In genomic region chr15:82263350-82263749, GRCh38 we compare ENCODE assay signal across 8 cellular contexts. TPM values are rescaled to one million over a fixed set of nuclear protein-coding genes. Genes with fewer than 3 reads are reported as not detected.
DNase-seq lines count a peak whose midpoint lies in the region; ATAC-seq and TF ChIP-seq lines count a peak whose summit lies in the region.

No MANE protein-coding gene starts in this region.

- 21% methylated on average over 3 of the region's 3 CpGs for WGBS in esophagus muscularis mucosa
- WGBS in aorta, 2 donors, result 13 to 17% methylated on average over 3 of the region's 3 CpGs

- peak overlapping the region; percentile 91 for H3K27ac Mint-ChIP-seq in activated CD4-positive, alpha-beta T cell treated with anti-CD3 and anti-CD28 coated beads for 36 hours

- H3K9me3 ChIP-seq in PC-9 (ENCODE audit: insufficient read depth, low read depth), result no peaks in the 10 kb centered on the region
- H3K9me3 ChIP-seq in esophagus muscularis mucosa, result no peaks in the 10 kb centered on the region
- no peaks in the 10 kb centered on the region for H3K9me3 ChIP-seq in aorta (ENCODE audit: control insufficient read depth, low read length)

- H3K4me3 Mint-ChIP-seq in activated CD4-positive, alpha-beta T cell treated with anti-CD3 and anti-CD28 coated beads for 36 hours, result peak overlapping the region; percentile 89

- no peak for ATAC-seq in activated CD4-positive, alpha-beta T cell treated with anti-CD3 and anti-CD28 coated beads for 36 hours
- ATAC-seq in sciatic nerve (peak; percentile 9), GM18867 (IDR thresholded peaks at IDR 0.05; ENCODE audit: unreplicated experiment) (no peak), aorta (ENCODE audit: low FRiP score) (no peak), GM18505 (IDR thresholded peaks at IDR 0.05; ENCODE audit: unreplicated experiment) (no peak)

- no TSS peak for BruUV-seq in PC-9 (replicated peaks; lab: Mats Ljungman, UMichigan)

- no peaks in the 10 kb centered on the region for H3K9me2 ChIP-seq in PC-9 (ENCODE audit: insufficient read depth)

- peak overlapping the region; percentile 87 for H3K4me2 ChIP-seq in PC-9

- H3K27ac ChIP-seq in PC-9 (no peak overlapping the region), esophagus muscularis mucosa (replicated peaks in 1 of 4) (peak overlapping the region; percentile 77 to 89 (median 82)), aorta (ENCODE audit: low read depth in 1 of 2, low read length in 2 of 2) (no peak overlapping the region)

- no peak for DNase-seq in activated CD4-positive, alpha-beta T cell treated with anti-CD3 and anti-CD28 coated beads for 36 hours
- no peak for DNase-seq in activated CD4-positive, alpha-beta T cell treated with anti-CD3 and anti-CD28 coated beads for 4 hours
- DNase-seq in PC-9 (peak in 1 of 2 experiments; percentile 83), esophagus muscularis mucosa (ENCODE audit: extremely low spot score) (no peak), sciatic nerve (ENCODE audit: low spot score) (no peak), aorta (no peak)

- CTCF ChIA-PET in activated CD4-positive, alpha-beta T cell treated with anti-CD3 and anti-CD28 coated beads for 36 hours (lab: Charles Lee), result no interaction called here
- CTCF ChIA-PET in PC-9 (lab: Charles Lee), result no interaction called here

- H3K79me2 ChIP-seq in PC-9 (ENCODE audit: low read depth), result peaks cover 25% of the 10 kb centered on the region

- peak overlapping the region; percentile 79 for H2AFZ ChIP-seq in PC-9

- H3K4me3 ChIP-seq in PC-9 (peak overlapping the region; percentile 58), esophagus muscularis mucosa (peak overlapping the region; percentile 81 to 87 (median 84)), aorta (ENCODE audit: low read length in 2 of 2) (peak overlapping the region in 1 of 2 donors; percentile 53)

- peaks cover 38% of the 10 kb centered on the region for H3K4me1 Mint-ChIP-seq in activated CD4-positive, alpha-beta T cell treated with anti-CD3 and anti-CD28 coated beads for 36 hours

- peaks cover 12% of the 10 kb centered on the region; the same call in 1 of the 2 replicates for H3F3A ChIP-seq in PC-9 (ENCODE audit: insufficient read depth, low read depth)

- intact Hi-C loops in activated CD4-positive, alpha-beta T cell treated with anti-CD3 and anti-CD28 coated beads for 36 hours (cut with DNase I, micrococcal nuclease), result loop anchor here (5.0 kb wide), 3 partner anchors 216 to 971 kb away; partner anchors contain the start of genes BTBD1 (in 1 of the 2) and MEX3B (in 1 of the 2)
- intact Hi-C loops in PC-9 (cut with micrococcal nuclease; ENCODE audit: unreplicated experiment) (no loop called here), esophagus muscularis mucosa (cut with DNase I) (no loop called here), sciatic nerve (cut with DNase I) (no loop called here), aorta (cut with DNase I) (no loop called here)

- H3K27me3 Mint-ChIP-seq in activated CD4-positive, alpha-beta T cell treated with anti-CD3 and anti-CD28 coated beads for 36 hours, result no peaks in the 10 kb centered on the region

- POLR2A ChIA-PET in activated CD4-positive, alpha-beta T cell treated with anti-CD3 and anti-CD28 coated beads for 36 hours (lab: Charles Lee), result no interaction called here
- POLR2A ChIA-PET in PC-9 (lab: Charles Lee; ENCODE audit: unreplicated experiment), result no interaction called here

- no peaks in the 10 kb centered on the region for H3K27me3 ChIP-seq in PC-9 (ENCODE audit: insufficient read depth, low read depth)
- no peaks in the 10 kb centered on the region for H3K27me3 ChIP-seq in esophagus muscularis mucosa
- H3K27me3 ChIP-seq in aorta (ENCODE audit: control insufficient read depth in 1 of 2, insufficient read depth in 2 of 2, low read length in 1 of 2), result no peaks in the 10 kb centered on the region

- H3K36me3 ChIP-seq in PC-9 (ENCODE audit: low read depth), result peaks cover 8% of the 10 kb centered on the region; the same call in 1 of the 2 replicates
- peaks cover 3 to 8% (median 6%) of the 10 kb centered on the region in 4 donors for H3K36me3 ChIP-seq in esophagus muscularis mucosa
- H3K36me3 ChIP-seq in aorta (ENCODE audit: control insufficient read depth in 1 of 2, insufficient read depth in 2 of 2, low read length in 1 of 2), result peaks cover 0 to 2% of the 10 kb centered on the region in 2 donors

- TF ChIP-seq EP300 in esophagus muscularis mucosa (IDR thresholded peaks at IDR 0.05), result no peak

- H3K4me1 ChIP-seq in PC-9 (replicated peaks; ENCODE audit: insufficient read depth) (peaks cover 17% of the 10 kb centered on the region), esophagus muscularis mucosa (peaks cover 15 to 34% (median 25%) of the 10 kb centered on the region in 4 donors), aorta (ENCODE audit: control insufficient read depth in 1 of 2, insufficient read depth in 2 of 2, low read length in 2 of 2) (peaks cover 2 to 4% of the 10 kb centered on the region in 2 donors)

- no peak for TF ChIP-seq CTCF in PC-9 (conservative IDR thresholded peaks at IDR 0.05)
- TF ChIP-seq CTCF in esophagus muscularis mucosa (IDR thresholded peaks at IDR 0.05), result no peak

- no peaks in the 10 kb centered on the region for H3K9me3 Mint-ChIP-seq in activated CD4-positive, alpha-beta T cell treated with anti-CD3 and anti-CD28 coated beads for 36 hours (ENCODE audit: low read depth)

- TF ChIP-seq POLR2A in esophagus muscularis mucosa (IDR thresholded peaks at IDR 0.05; ENCODE audit: low read depth) (no peak), GM18505 (IDR thresholded peaks at IDR 0.05; ENCODE audit: borderline replicate concordance, extremely low read depth, insufficient read depth, insufficient read length) (no peak)

- no peaks in the 10 kb centered on the region for H4K20me1 ChIP-seq in PC-9 (ENCODE audit: insufficient read depth)

- H3K36me3 Mint-ChIP-seq in activated CD4-positive, alpha-beta T cell treated with anti-CD3 and anti-CD28 coated beads for 36 hours (ENCODE audit: low read depth), result peaks cover 16% of the 10 kb centered on the region

RNA-seq across cellular contexts. Expression of gene SAXO2, which starts 0.7 kb away (rescaled TPM):
- 1 to 10 TPM; 4.4 to 6.9 TPM for total RNA-seq in activated CD4-positive, alpha-beta T cell treated with anti-CD3 and anti-CD28 coated beads for 36 hours
- 1.7 and 2.7 TPM in 2 replicates for total RNA-seq in PC-9 (2021)
- total RNA-seq in esophagus muscularis mucosa, result 1 to 10 TPM in 2 of 4 donors, under 1 TPM in 1, not detected in 1; 0.39 to 1.7 (median 1.3) TPM
- 2.0 TPM for total RNA-seq in sciatic nerve
- 1 to 10 TPM; 1.9 to 5.1 TPM for total RNA-seq in aorta
- polyA plus RNA-seq in aorta, result 1 to 10 TPM in 1 of 2 donors, not detected in 1; 2.5 TPM

RNA-seq across cellular contexts. Expression of gene EFL1, which starts 0.8 kb away (rescaled TPM):
- total RNA-seq in activated CD4-positive, alpha-beta T cell treated with anti-CD3 and anti-CD28 coated beads for 36 hours, result 10 to 100 TPM; 25.0 to 30.2 TPM
- total RNA-seq in PC-9 (2021), result 14.4 and 17.2 TPM in 2 replicates
- total RNA-seq in esophagus muscularis mucosa, result 10 to 100 TPM; 13.0 to 17.4 (median 13.2) TPM
- total RNA-seq in sciatic nerve, result 16.0 TPM
- 10 to 100 TPM; 14.7 to 15.1 TPM for total RNA-seq in aorta
- 1 to 10 TPM; 5.5 to 6.0 TPM for polyA plus RNA-seq in aorta

Comparison
In these comparisons a context has a peak if more than half of its experiments do, and no peak if none do; other contexts are left out.
1. H3K27ac ChIP-seq: peak in esophagus muscularis mucosa (4 of 4); none in PC-9 (single experiment) and aorta (0 of 2).
2. intact Hi-C loops: an anchor here in activated CD4-positive, alpha-beta T cell treated with anti-CD3 and anti-CD28 coated beads for 36 hours (5.0 kb wide); none called in PC-9, esophagus muscularis mucosa, sciatic nerve and aorta.